In genomic region chrX:12497832-12498591, GRCh38 we compare ENCODE assay signal across 8 cellular contexts.
DNase-seq lines count a peak whose midpoint lies in the region; ATAC-seq and TF ChIP-seq lines count a peak whose summit lies in the region.

No MANE protein-coding gene starts in this region.

- H3K36me3 Mint-ChIP-seq in Calu3 (ENCODE audit: insufficient read depth, unreplicated experiment) (no peaks in the 10 kb centered on the region), immature natural killer cell (no peaks in the 10 kb centered on the region)

- H3K4me3 Mint-ChIP-seq in Calu3 (ENCODE audit: low read depth, unreplicated experiment) (no peak overlapping the region), immature natural killer cell (no peak overlapping the region)

- H3K27ac Mint-ChIP-seq in Calu3 (ENCODE audit: unreplicated experiment): no peak overlapping the region
- no peak overlapping the region for H3K27ac Mint-ChIP-seq in immature natural killer cell

- H3K9me3 Mint-ChIP-seq in Calu3 (ENCODE audit: low read depth, unreplicated experiment): no peaks in the 10 kb centered on the region
- peaks cover 0 to 3% (median 0%) of the 10 kb centered on the region in 6 donors for H3K9me3 Mint-ChIP-seq in immature natural killer cell

- DNase-seq in Calu3 (peak; percentile 21), GM19238 (ENCODE audit: insufficient read length, low spot score) (peak; percentile 13), LNCaP clone FGC (ENCODE audit: low read depth) (no peak), fibroblast of pulmonary artery (ENCODE audit: low read depth) (no peak), AG08396 (ENCODE audit: low spot score) (no peak), NCI-H524 treated with DMSO at 0.1 percent for 48 hours (lab: John Stamatoyannopoulos, UW) (no peak), immature natural killer cell (no peak)

- intact Hi-C loops in Calu3 (cut with micrococcal nuclease; ENCODE audit: unreplicated experiment): loop anchor here (5.0 to 10.0 kb wide), 2 partner anchors 204 to 277 kb away; no protein-coding TSS in a partner anchor

- no peak for ATAC-seq in GM18519 (IDR thresholded peaks at IDR 0.05; ENCODE audit: low FRiP score, unreplicated experiment)

- H3K4me3 ChIP-seq in LNCaP clone FGC (ENCODE audit: low read depth, low read length) (no peak overlapping the region), fibroblast of pulmonary artery (replicated peaks; ENCODE audit: low read depth, low read length) (no peak overlapping the region)

- TF ChIP-seq CTCF in Calu3 (IDR thresholded peaks at IDR 0.05; ENCODE audit: unreplicated experiment) (peak; percentile 16), LNCaP clone FGC (IDR thresholded peaks at IDR 0.05; ENCODE audit: control insufficient read depth, extremely low read depth, insufficient read depth) (peak; percentile 51), fibroblast of pulmonary artery (IDR thresholded peaks at IDR 0.05; ENCODE audit: low read length, missing control alignments) (peak; percentile 9)

- H3K27me3 Mint-ChIP-seq in Calu3 (ENCODE audit: unreplicated experiment) (peaks cover 38% of the 10 kb centered on the region), immature natural killer cell (ENCODE audit: low read depth in 3 of 3) (peaks cover 0 to 2% (median 0%) of the 10 kb centered on the region in 3 donors)

- CTCF ChIA-PET in Calu3 (lab: Charles Lee): interaction anchor here (0.8 kb wide), 1 partner anchor 204 kb away, joined by 5 read pairs; no protein-coding TSS in a partner anchor

- H3K4me1 Mint-ChIP-seq in Calu3 (ENCODE audit: low read depth, unreplicated experiment): no peaks in the 10 kb centered on the region
- no peaks in the 10 kb centered on the region for H3K4me1 Mint-ChIP-seq in immature natural killer cell

- no TSS peak for BruUV-seq in Calu3 (replicated peaks; lab: Mats Ljungman, UMichigan)

Comparison
In these comparisons a context has a peak if more than half of its experiments do, and no peak if none do; other contexts are left out.
1. DNase-seq: peak in Calu3 (single experiment) and GM19238 (single experiment); none in LNCaP clone FGC (single experiment), fibroblast of pulmonary artery (single experiment), AG08396 (single experiment), NCI-H524 treated with DMSO at 0.1 percent for 48 hours (single experiment) and immature natural killer cell (0 of 3).
2. Peak in every context shown above with its lines, with median percentiles within 50 percentile points of each other: CTCF ChIP-seq.